Comparison of ENCODE assay signal across 10 cellular contexts in genomic region chr5:150320048-150320555, GRCh38. TPM values are rescaled to one million over a fixed set of nuclear protein-coding genes. Genes with fewer than 3 reads are reported as not detected.
A peak's percentile ranks its signal among the peaks of the same experiment; 100 is the strongest.
DNase-seq lines count a peak whose midpoint lies in the region; ATAC-seq and TF ChIP-seq lines count a peak whose summit lies in the region.
"Had no signal": no experiment of that assay in that cellular context is flagged by ENCODE, and none has a peak within 500 bp of the region (broad histone marks: within the 10 kb centered on the region; RNA-seq: fewer than 3 reads in every experiment).

No MANE protein-coding gene starts in this region.

- H3K9me3 ChIP-seq in HAP-1: no peaks in the 10 kb centered on the region

- H3K27me3 ChIP-seq in HAP-1 (ENCODE audit: low read depth): no peaks in the 10 kb centered on the region

- no peak for TF ChIP-seq CTCF in GM13976 (IDR thresholded peaks at IDR 0.05; ENCODE audit: borderline replicate concordance, control extremely low read depth, extremely low read depth, insufficient read depth, missing control alignments)

- in situ Hi-C loops in SK-MEL-5 (cut with HindIII; ENCODE audit: low pct_unique_long_range_greater_than_20kb, low sequenced_read_pairs) (no loop called here), GM13976 (cut with MboI; ENCODE audit: low sequenced_read_pairs, unreplicated experiment) (no loop called here), HAP-1 (cut with MboI; ENCODE audit: low sequenced_read_pairs) (no loop called here)

- H3K4me3 ChIP-seq in HAP-1: no peak overlapping the region

- peak; percentile 92 for DNase-seq in EH (ENCODE audit: low read depth)
- peak; percentile 33 for DNase-seq in SK-MEL-5 (ENCODE audit: low read depth, low spot score)
- peak; percentile 71 for DNase-seq in foreskin melanocyte
- DNase-seq in pons (ENCODE audit: low spot score): peak; percentile 88
- no peak for DNase-seq in GM13976 (ENCODE audit: low spot score)
- no peak for DNase-seq in HAP-1 (ENCODE audit: low spot score in 2 of 2)
- DNase-seq: activated effector memory CD4-positive, alpha-beta T cell treated with Interleukin-2 at 50 U/mL for 16 hours had no signal

- no peaks in the 10 kb centered on the region for H3K36me3 ChIP-seq in HAP-1 (replicated peaks)

- 0 out of 2 replicates have a peak, but pooled peaks cover 2% of the 10 kb centered on the region for H3K4me1 ChIP-seq in HAP-1

- ATAC-seq in HG03108 (IDR thresholded peaks at IDR 0.05; ENCODE audit: unreplicated experiment): no peak
- ATAC-seq in GM18502 (IDR thresholded peaks at IDR 0.05; ENCODE audit: poor library complexity, unreplicated experiment): no peak
- ATAC-seq: HepG2 had no signal

RNA-seq across cellular contexts. Expression of gene ARSI, which starts 17.4 kb away (rescaled TPM):
- not detected in 2 replicates for total RNA-seq in SK-MEL-5 (2014; rRNA removed; shearing (Covaris generic))
- polyA plus RNA-seq in SK-MEL-5 (2015; cell fraction: cytosol; rRNA removed): 0.21 TPM in 1 of 2 replicates, not detected in the other
- polyA plus RNA-seq in SK-MEL-5 (2015; cell fraction: nucleus; rRNA removed): not detected in 2 replicates

RNA-seq across cellular contexts. Expression of gene CAMK2A, which starts 30.5 kb away (rescaled TPM):
- total RNA-seq in SK-MEL-5 (2014; rRNA removed; shearing (Covaris generic)): not detected in 2 replicates
- polyA plus RNA-seq in SK-MEL-5 (2015; cell fraction: cytosol; rRNA removed): 0.12 TPM in 1 of 2 replicates, not detected in the other
- polyA plus RNA-seq in SK-MEL-5 (2015; cell fraction: nucleus; rRNA removed): 0.43 TPM in 1 of 2 replicates, not detected in the other
- polyA plus RNA-seq: HepG2 had no signal

RNA-seq across cellular contexts. Expression of gene TCOF1, which starts 37.4 kb away (rescaled TPM):
- total RNA-seq in SK-MEL-5 (2014; rRNA removed; shearing (Covaris generic)): 20.8 and 25.7 TPM in 2 replicates
- polyA plus RNA-seq in SK-MEL-5 (2015; cell fraction: cytosol; rRNA removed): 33.9 and 41.4 TPM in 2 replicates
- polyA plus RNA-seq in SK-MEL-5 (2015; cell fraction: nucleus; rRNA removed): 48.1 and 58.7 TPM in 2 replicates

Comparison
In these comparisons a context has a peak if more than half of its experiments do, and no peak if none do; other contexts are left out.
1. DNase-seq: peak in EH (single experiment), SK-MEL-5 (single experiment), foreskin melanocyte (single experiment) and pons (single experiment); none in GM13976 (single experiment) and HAP-1 (0 of 2).